ENCODE assay signal across 10 cellular contexts in the genomic region with DNA sequence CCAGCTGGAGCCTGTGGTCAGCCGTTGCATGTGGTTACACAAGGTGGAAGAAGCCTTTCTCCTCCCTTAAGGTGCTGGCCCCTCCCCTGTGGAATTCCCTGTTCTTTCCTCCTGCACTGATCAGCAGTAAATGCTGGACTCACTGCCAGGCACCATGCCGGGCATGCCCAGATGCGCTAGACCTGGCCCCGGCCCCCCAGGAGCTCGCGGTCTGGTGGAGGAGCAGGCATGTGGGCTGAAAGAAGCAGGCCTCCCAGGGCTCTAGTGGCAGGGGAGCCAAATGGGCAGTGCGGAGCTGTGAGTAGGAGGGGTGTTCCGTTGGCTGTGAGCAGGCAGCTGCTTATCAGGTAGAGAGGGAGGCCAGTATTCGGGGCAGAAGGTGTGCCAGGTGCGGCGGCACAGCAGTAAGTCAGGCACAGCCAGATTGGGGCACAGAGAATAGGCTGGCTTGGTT. TPM values are rescaled to one million over a fixed set of nuclear protein-coding genes. Genes with fewer than 3 reads are reported as not detected.
DNase-seq lines count a peak whose midpoint lies in the region; ATAC-seq and TF ChIP-seq lines count a peak whose summit lies in the region.
"Had no signal": no experiment of that assay in that cellular context is flagged by ENCODE, and none has a peak within 500 bp of the region (broad histone marks: within the 10 kb centered on the region; RNA-seq: fewer than 3 reads in every experiment).

No MANE protein-coding gene starts in this region.

- H2BK15ac ChIP-seq in mesendoderm (replicated peaks; ENCODE audit: low read depth), result no peak overlapping the region

- H4K8ac ChIP-seq in mesendoderm (ENCODE audit: low read depth, low read length), result no peak overlapping the region

- no peaks in the 10 kb centered on the region for H3K9me2 ChIP-seq in Loucy (replicated peaks; ENCODE audit: low read depth, low read length)

- H3K27me3 ChIP-seq in Loucy (ENCODE audit: insufficient read depth, low read length, poor library complexity, severe bottlenecking), result no peaks in the 10 kb centered on the region
- no peaks in the 10 kb centered on the region for H3K27me3 ChIP-seq in mesendoderm (ENCODE audit: insufficient read depth, low read length, poor library complexity)

- H3K4me3 ChIP-seq in Loucy (ENCODE audit: low read length, poor library complexity, severe bottlenecking) (no peak overlapping the region), mesendoderm (ENCODE audit: low read length) (no peak overlapping the region)

- DNase-seq in CD1c-positive myeloid dendritic cell (ENCODE audit: extremely low spot score), result peak; percentile 16
- no peak for DNase-seq in activated naive CD8-positive, alpha-beta T cell treated with anti-CD3 and anti-CD28 coated beads, Interleukin-2, amount 50 U/mL, for 24 hours
- DNase-seq in mesendoderm, result peak; percentile 43
- no peak for DNase-seq in DMS53 treated with DMSO at 0.1 percent for 48 hours (lab: John Stamatoyannopoulos, UW; ENCODE audit: unreplicated experiment)
- no peak for DNase-seq in HT-29 (ENCODE audit: low spot score)
- DNase-seq: cortex of kidney, RPMI8226 had no signal

- no CpG with 5 or more reads among the region's 11 CpGs for WGBS in mesendoderm (ENCODE audit: extremely low coverage, insufficient coverage, low lambda C conversion rate)

- no peak overlapping the region for H3K4ac ChIP-seq in mesendoderm (ENCODE audit: low read depth, low read length)

- H3K9ac ChIP-seq in Loucy (ENCODE audit: low read depth, low read length, poor library complexity, severe bottlenecking), result peak overlapping the region; percentile 9
- no peak overlapping the region for H3K9ac ChIP-seq in mesendoderm (ENCODE audit: low read length)

- peaks cover 31% of the 10 kb centered on the region for H3K79me1 ChIP-seq in mesendoderm (ENCODE audit: low read length)

- ATAC-seq in activated naive CD8-positive, alpha-beta T cell treated with anti-CD3 and anti-CD28 coated beads, Interleukin-2, amount 50 U/mL, for 24 hours, result no peak
- ATAC-seq in GM19023 (IDR thresholded peaks at IDR 0.05; ENCODE audit: unreplicated experiment), result no peak
- no peak for ATAC-seq in HG03159 (IDR thresholded peaks at IDR 0.05; ENCODE audit: unreplicated experiment)

- H3K9me3 Mint-ChIP-seq in activated naive CD8-positive, alpha-beta T cell treated with anti-CD3 and anti-CD28 coated beads, Interleukin-2, amount 50 U/mL, for 24 hours, result no peaks in the 10 kb centered on the region

- H3K79me2 ChIP-seq in Loucy (ENCODE audit: insufficient read depth, low read length) (peaks cover 97% of the 10 kb centered on the region), mesendoderm (ENCODE audit: control insufficient read depth, insufficient read depth, low read length) (peaks cover 35% of the 10 kb centered on the region)

- H4K5ac ChIP-seq in mesendoderm (ENCODE audit: low read length), result no peak overlapping the region

- no peak overlapping the region for H3K23ac ChIP-seq in mesendoderm (ENCODE audit: low read length)

- peak overlapping the region; percentile 23 for H3K4me2 ChIP-seq in Loucy (ENCODE audit: low read depth, low read length, poor library complexity, severe bottlenecking)
- H3K4me2 ChIP-seq in mesendoderm (ENCODE audit: low read length), result no peak overlapping the region

- peaks cover 58% of the 10 kb centered on the region for H3K4me1 ChIP-seq in Loucy (ENCODE audit: insufficient read depth, low read length, poor library complexity, severe bottlenecking)
- peaks cover 2% of the 10 kb centered on the region for H3K4me1 ChIP-seq in mesendoderm (ENCODE audit: control insufficient read depth, low read depth, low read length)

- no peak overlapping the region for H2BK120ac ChIP-seq in mesendoderm (ENCODE audit: low read depth, low read length)

- no peak overlapping the region for H3K4me3 Mint-ChIP-seq in activated naive CD8-positive, alpha-beta T cell treated with anti-CD3 and anti-CD28 coated beads, Interleukin-2, amount 50 U/mL, for 24 hours

- peak overlapping the region; percentile 46 for H3K27ac Mint-ChIP-seq in activated naive CD8-positive, alpha-beta T cell treated with anti-CD3 and anti-CD28 coated beads, Interleukin-2, amount 50 U/mL, for 24 hours

- H2BK5ac ChIP-seq in mesendoderm (ENCODE audit: low read length), result no peak overlapping the region

- no peak overlapping the region for H2AK5ac ChIP-seq in mesendoderm (ENCODE audit: low read length)

- no peak overlapping the region for H3K18ac ChIP-seq in mesendoderm (ENCODE audit: low read length)

- no peaks in the 10 kb centered on the region; the same call in 1 of the 2 replicates for H3F3A ChIP-seq in Loucy (ENCODE audit: low read depth)

- H3K9me3 ChIP-seq in Loucy (ENCODE audit: insufficient read depth, low read depth, low read length), result no peaks in the 10 kb centered on the region

- H3K36me3 ChIP-seq in Loucy (ENCODE audit: insufficient read depth, low read length) (peaks cover 14% of the 10 kb centered on the region; the same call in 1 of the 2 replicates), mesendoderm (ENCODE audit: control insufficient read depth, insufficient read depth, low read length) (no peaks in the 10 kb centered on the region)

- H3K27me3 Mint-ChIP-seq in activated naive CD8-positive, alpha-beta T cell treated with anti-CD3 and anti-CD28 coated beads, Interleukin-2, amount 50 U/mL, for 24 hours, result no peaks in the 10 kb centered on the region

- H2AFZ ChIP-seq in Loucy (ENCODE audit: low read length), result no peak overlapping the region

- H3K27ac ChIP-seq in mesendoderm (ENCODE audit: low read depth, low read length), result no peak overlapping the region

- H4K20me1 ChIP-seq in Loucy (ENCODE audit: insufficient read depth, low read length, poor library complexity, severe bottlenecking), result peaks cover 49% of the 10 kb centered on the region

- H3K4me1 Mint-ChIP-seq in activated naive CD8-positive, alpha-beta T cell treated with anti-CD3 and anti-CD28 coated beads, Interleukin-2, amount 50 U/mL, for 24 hours, result peaks cover 74% of the 10 kb centered on the region

- H3K56ac ChIP-seq in mesendoderm (ENCODE audit: low read length), result no peak overlapping the region

- H3K36me3 Mint-ChIP-seq in activated naive CD8-positive, alpha-beta T cell treated with anti-CD3 and anti-CD28 coated beads, Interleukin-2, amount 50 U/mL, for 24 hours (ENCODE audit: low read depth), result no peaks in the 10 kb centered on the region

- no peak for TF ChIP-seq CTCF in Loucy (conservative IDR thresholded peaks at IDR 0.05; ENCODE audit: low read length)

RNA-seq across cellular contexts. Expression of a gene that starts 10.2 kb away (rescaled TPM):
- 67.4 TPM for polyA plus RNA-seq in mesendoderm (2013, experiment 1 of 2)
- polyA plus RNA-seq in mesendoderm (2013, experiment 2 of 2), result 62.6 TPM
- 190 and 194 TPM in 2 replicates for total RNA-seq in HT-29 (2014; rRNA removed; shearing (Covaris generic))

RNA-seq across cellular contexts. Expression of a gene that starts 24.0 kb away (rescaled TPM):
- 371 TPM for polyA plus RNA-seq in mesendoderm (2013, experiment 1 of 2)
- 374 TPM for polyA plus RNA-seq in mesendoderm (2013, experiment 2 of 2)
- total RNA-seq in HT-29 (2014; rRNA removed; shearing (Covaris generic)), result 90.8 and 110 TPM in 2 replicates

RNA-seq across cellular contexts. Expression of a gene that starts 34.1 kb away (rescaled TPM):
- polyA plus RNA-seq in mesendoderm (2013, experiment 1 of 2), result 0.14 TPM
- 0.15 TPM for polyA plus RNA-seq in mesendoderm (2013, experiment 2 of 2)
- 0.05 and 0.70 TPM in 2 replicates for total RNA-seq in HT-29 (2014; rRNA removed; shearing (Covaris generic))

Comparison
In these comparisons a context has a peak if more than half of its experiments do, and no peak if none do; other contexts are left out.
1. DNase-seq: peak in CD1c-positive myeloid dendritic cell (single experiment) and mesendoderm (single experiment); none in activated naive CD8-positive, alpha-beta T cell treated with anti-CD3 and anti-CD28 coated beads, Interleukin-2, amount 50 U/mL, for 24 hours (single experiment), DMS53 treated with DMSO at 0.1 percent for 48 hours (single experiment) and HT-29 (single experiment).